In genomic region chr3:155548194-155548593, GRCh38 we compare ENCODE assay signal across 14 cellular contexts.
DNase-seq lines count a peak whose midpoint lies in the region; ATAC-seq lines count a peak whose summit lies in the region.
"Had no signal": no experiment of that assay in that cellular context is flagged by ENCODE, and none has a peak within 500 bp of the region (broad histone marks: within the 10 kb centered on the region; RNA-seq: fewer than 3 reads in every experiment).

No MANE protein-coding gene starts in this region.

- ATAC-seq in esophagus mucosa (peak; percentile 62), GM18502 (IDR thresholded peaks at IDR 0.05; ENCODE audit: poor library complexity, unreplicated experiment) (no peak), HG02571 (IDR thresholded peaks at IDR 0.05; ENCODE audit: unreplicated experiment) (no peak)
- ATAC-seq: lower lobe of right lung, right lobe of liver had no signal

- no peak overlapping the region for H3K4me3 ChIP-seq in skeletal muscle cell (ENCODE audit: low read depth, low read length)
- H3K4me3 ChIP-seq: esophagus squamous epithelium, lower lobe of right lung, neural progenitor cell, right lobe of liver had no signal

- DNase-seq in GM04503 (ENCODE audit: low read depth), result peak; percentile 41
- peak; percentile 69 for DNase-seq in RKO (ENCODE audit: low spot score)
- DNase-seq in skeletal muscle cell (ENCODE audit: low read depth), result peak; percentile 5
- no peak for DNase-seq in CD1c-positive myeloid dendritic cell (ENCODE audit: extremely low spot score)
- DNase-seq: activated T-cell treated with anti-CD3 and anti-CD28 coated beads, Interleukin-2, amount 50 U/mL, for 1 hour; esophagus squamous epithelium; lower lobe of right lung; NCI-H1694 treated with DMSO at 0.1 percent for 48 hours; right lobe of liver; stimulated activated CD4-positive, alpha-beta T cell treated with anti-CD3 and anti-CD28 coated beads, Interleukin-4, amount 100 ng/mL, for 24 hours had no signal
